34 cellular contexts compared by ENCODE assay signal in genomic region chr3:57053122-57053521, GRCh38. TPM values are rescaled to one million over a fixed set of nuclear protein-coding genes. Genes with fewer than 3 reads are reported as not detected.
"Had no signal": no experiment of that assay in that cellular context is flagged by ENCODE, and none has a peak within 500 bp of the region (broad histone marks: within the 10 kb centered on the region; RNA-seq: fewer than 3 reads in every experiment).

No MANE protein-coding gene starts in this region.

- H3K36me3 Mint-ChIP-seq: mesothelial cell of epicardium; stimulated activated memory B cell treated with anti-CD40 and anti-IgM and Interleukin-4, amounts not matched to agents 10 μg/mL and 1 μg/mL and 100 μg/mL, for 72 hours; type B pancreatic cell had no signal

- H3K9me3 ChIP-seq: left ventricle myocardium inferior, neutrophil, right atrium auricular region, right lobe of liver, tibial nerve, uterus had no signal

- H3K27me3 ChIP-seq: neural progenitor cell, neutrophil, right atrium auricular region, right lobe of liver, tibial nerve, uterus had no signal

- H3K27ac Mint-ChIP-seq: mesothelial cell of epicardium; naive thymus-derived CD4-positive, alpha-beta T cell; nephron progenitor cell; neural progenitor cell; stimulated activated memory B cell treated with anti-CD40 and anti-IgM and Interleukin-4, amounts not matched to agents 10 μg/mL and 1 μg/mL and 100 μg/mL, for 72 hours; stimulated activated naive CD8-positive, alpha-beta T cell treated with anti-CD3 and anti-CD28 coated beads, Interleukin-15, amount 100 ng/mL, for 72 hours; type B pancreatic cell had no signal

- H3K4me3 Mint-ChIP-seq: mesothelial cell of epicardium; naive thymus-derived CD4-positive, alpha-beta T cell; nephron progenitor cell; neural progenitor cell; stimulated activated memory B cell treated with anti-CD40 and anti-IgM and Interleukin-4, amounts not matched to agents 10 μg/mL and 1 μg/mL and 100 μg/mL, for 72 hours; stimulated activated naive CD8-positive, alpha-beta T cell treated with anti-CD3 and anti-CD28 coated beads, Interleukin-15, amount 100 ng/mL, for 72 hours; type B pancreatic cell had no signal

- H3K4me2 ChIP-seq: neural progenitor cell, smooth muscle cell had no signal

- H3K4me1 ChIP-seq: neural progenitor cell, right lobe of liver, uterus had no signal

- FAIRE-seq: keratinocyte had no signal

- H3K4me1 Mint-ChIP-seq: naive thymus-derived CD4-positive, alpha-beta T cell; stimulated activated memory B cell treated with anti-CD40 and anti-IgM and Interleukin-4, amounts not matched to agents 10 μg/mL and 1 μg/mL and 100 μg/mL, for 72 hours; stimulated activated naive CD8-positive, alpha-beta T cell treated with anti-CD3 and anti-CD28 coated beads, Interleukin-15, amount 100 ng/mL, for 72 hours had no signal

- H3K9ac ChIP-seq: neural progenitor cell, parathyroid adenoma had no signal

- H3K9me3 Mint-ChIP-seq: mesothelial cell of epicardium; nephron progenitor cell; neural progenitor cell; stimulated activated memory B cell treated with anti-CD40 and anti-IgM and Interleukin-4, amounts not matched to agents 10 μg/mL and 1 μg/mL and 100 μg/mL, for 72 hours; stimulated activated naive CD8-positive, alpha-beta T cell treated with anti-CD3 and anti-CD28 coated beads, Interleukin-15, amount 100 ng/mL, for 72 hours had no signal

- H2AFZ ChIP-seq: neural progenitor cell, parathyroid adenoma had no signal

- H3K27ac ChIP-seq: left ventricle myocardium inferior, neural progenitor cell, neutrophil, parathyroid adenoma, right atrium auricular region, right lobe of liver, tibial nerve, uterus had no signal

- H3K36me3 ChIP-seq: left ventricle myocardium inferior, neural progenitor cell, neutrophil, right atrium auricular region, right lobe of liver, tibial nerve, uterus had no signal

- ATAC-seq: naive thymus-derived CD4-positive, alpha-beta T cell; right lobe of liver; stimulated activated memory B cell treated with anti-CD40 and anti-IgM and Interleukin-4, amounts not matched to agents 10 μg/mL and 1 μg/mL and 100 μg/mL, for 72 hours; stimulated activated naive CD8-positive, alpha-beta T cell treated with anti-CD3 and anti-CD28 coated beads, Interleukin-15, amount 100 ng/mL, for 72 hours had no signal

- DNase-seq: hippocampal formation; kidney glomerular epithelial cell; left ventricle myocardium inferior; mesendoderm; naive thymus-derived CD4-positive, alpha-beta T cell; nephron progenitor cell; occipital lobe; right lobe of liver; stimulated activated CD4-positive, alpha-beta T cell treated with anti-CD3 and anti-CD28 coated beads, Interleukin-1b, Interleukin-23, amount 100 ng/mL, for 48 hours; stimulated activated CD4-positive, alpha-beta T cell treated with anti-CD3 and anti-CD28 coated beads, Interleukin-2, amount 100 ng/mL, for 48 hours; stimulated activated CD4-positive, alpha-beta T cell treated with anti-CD3 and anti-CD28 coated beads, Interleukin-4, amount 100 ng/mL, for 4 hours; stimulated activated CD8-positive, alpha-beta memory T cell treated with anti-CD3 and anti-CD28 coated beads, Interleukin-4, amount 100 ng/mL, for 48 hours; stimulated activated naive CD4-positive, alpha-beta T cell treated with Interleukin-2 at 50 U/mL for 16 hours; stimulated activated naive CD8-positive, alpha-beta T cell treated with anti-CD3 and anti-CD28 coated beads, Interleukin-15, amount 100 ng/mL, for 72 hours; substantia nigra; uterus had no signal

- H3K4me3 ChIP-seq: left ventricle myocardium inferior, lung, neural progenitor cell, right atrium auricular region, right lobe of liver, smooth muscle cell, tibial nerve, uterus had no signal

- H3K27me3 Mint-ChIP-seq: type B pancreatic cell had no signal

RNA-seq across cellular contexts. Expression of gene SPATA12, which starts 7.3 kb away (rescaled TPM):
- total RNA-seq: left ventricle myocardium inferior; lower leg skin; mesothelial cell of epicardium; mononuclear cell; naive thymus-derived CD4-positive, alpha-beta T cell; occipital lobe; osteocyte; posterior vena cava; right atrium auricular region; skeletal muscle tissue; smooth muscle cell; temporal lobe; tibial nerve; ureter had no signal
- polyA plus RNA-seq: naive thymus-derived CD4-positive, alpha-beta T cell; smooth muscle cell had no signal
